25 cellular contexts compared by ENCODE assay signal in genomic region chr1:30312226-30312625, GRCh38.
DNase-seq lines count a peak whose midpoint lies in the region; ATAC-seq and TF ChIP-seq lines count a peak whose summit lies in the region.
"Had no signal": no experiment of that assay in that cellular context is flagged by ENCODE, and none has a peak within 500 bp of the region (broad histone marks: within the 10 kb centered on the region; RNA-seq: fewer than 3 reads in every experiment).

No MANE protein-coding gene starts in this region.

- no peak overlapping the region for H3K27ac Mint-ChIP-seq in chondrocyte (ENCODE audit: unreplicated experiment)
- H3K27ac Mint-ChIP-seq: GM23338 had no signal

- H3K27me3 Mint-ChIP-seq in chondrocyte (ENCODE audit: low read depth), result peaks cover 37% of the 10 kb centered on the region

- H3K4me3 ChIP-seq in testis, result no peak overlapping the region
- H3K4me3 ChIP-seq: GM23338, Peyer's patch, SJCRH30 had no signal

- TF ChIP-seq CTCF in chondrocyte (IDR thresholded peaks at IDR 0.05) (no peak), testis (IDR thresholded peaks at IDR 0.05) (no peak)

- peak; percentile 1 for DNase-seq in activated CD4-positive, alpha-beta T cell treated with anti-CD3 and anti-CD28 coated beads for 1 hour
- no peak for DNase-seq in activated CD4-positive, alpha-beta T cell treated with anti-CD3 and anti-CD28 coated beads, Interleukin-2, amount 50 U/mL, for 4 hours
- DNase-seq in chondrocyte (ENCODE audit: low spot score) (peak; percentile 57), sciatic nerve (ENCODE audit: low spot score) (peak; percentile 37), testis (peak; percentile 0), left lobe of liver (ENCODE audit: low spot score) (no peak), NCI-H82 treated with DMSO at 0.1 percent for 48 hours (lab: John Stamatoyannopoulos, UW; ENCODE audit: unreplicated experiment) (no peak)
- DNase-seq: ACHN, DMS53, GDM1, IMR-90, MV-4-11, NCI-H1105 treated with DMSO at 0.1 percent for 48 hours, NCI-H1694, NCI-H2081, NCI-H2171, NCI-H524 treated with DMSO at 0.1 percent for 48 hours, NCI-H82, SJCRH30 had no signal

- no peaks in the 10 kb centered on the region for H3K9me3 ChIP-seq in testis
- H3K9me3 ChIP-seq: Peyer's patch, SJCRH30 had no signal

- H3K4me3 Mint-ChIP-seq in chondrocyte (ENCODE audit: unreplicated experiment), result no peak overlapping the region
- H3K4me3 Mint-ChIP-seq: GM23338 had no signal

- no peaks in the 10 kb centered on the region for H3K4me1 Mint-ChIP-seq in chondrocyte (ENCODE audit: low read depth)

- no peaks in the 10 kb centered on the region for H3K36me3 ChIP-seq in testis (ENCODE audit: low read depth, missing control alignments)
- H3K36me3 ChIP-seq: Peyer's patch, SJCRH30 had no signal

- H3K4me1 ChIP-seq in testis, result no peaks in the 10 kb centered on the region
- H3K4me1 ChIP-seq: Peyer's patch had no signal

- no peak for TF ChIP-seq POLR2A in testis (IDR thresholded peaks at IDR 0.05)

- no peak overlapping the region for H3K27ac ChIP-seq in testis
- H3K27ac ChIP-seq: 22Rv1, C4-2B, Peyer's patch, SJCRH30 had no signal

- WGBS in testis, 2 donors, result 85 to 89% methylated on average over 7 of the region's 7 CpGs

- peaks cover 6% of the 10 kb centered on the region for H3K9me3 Mint-ChIP-seq in chondrocyte (ENCODE audit: low read depth)

- no peaks in the 10 kb centered on the region for H3K36me3 Mint-ChIP-seq in chondrocyte (ENCODE audit: low read depth)

- no peaks in the 10 kb centered on the region for H3K27me3 ChIP-seq in testis
- H3K27me3 ChIP-seq: Peyer's patch, SJCRH30 had no signal

- intact Hi-C loops in sciatic nerve (cut with DNase I), result no loop called here
- intact Hi-C loops in testis (cut with DNase I; ENCODE audit: low total_unique reads), result no loop called here

- ATAC-seq in sciatic nerve (no peak), left lobe of liver (no peak), HG03175 (IDR thresholded peaks at IDR 0.05; ENCODE audit: unreplicated experiment) (no peak)
- ATAC-seq: GM23338, HCT116 had no signal

Comparison
In these comparisons a context has a peak if more than half of its experiments do, and no peak if none do; other contexts are left out.
1. DNase-seq: peak in activated CD4-positive, alpha-beta T cell treated with anti-CD3 and anti-CD28 coated beads for 1 hour (single experiment), chondrocyte (single experiment), sciatic nerve (single experiment) and testis (single experiment); none in activated CD4-positive, alpha-beta T cell treated with anti-CD3 and anti-CD28 coated beads, Interleukin-2, amount 50 U/mL, for 4 hours (0 of 2), left lobe of liver (single experiment) and NCI-H82 treated with DMSO at 0.1 percent for 48 hours (single experiment).